28 cellular contexts compared by ENCODE assay signal in genomic region chr7:117381357-117381756, GRCh38. TPM values are rescaled to one million over a fixed set of nuclear protein-coding genes. Genes with fewer than 3 reads are reported as not detected.
DNase-seq lines count a peak whose midpoint lies in the region; ATAC-seq and TF ChIP-seq lines count a peak whose summit lies in the region.
"Had no signal": no experiment of that assay in that cellular context is flagged by ENCODE, and none has a peak within 500 bp of the region (broad histone marks: within the 10 kb centered on the region; RNA-seq: fewer than 3 reads in every experiment).

No MANE protein-coding gene starts in this region.

- no peak overlapping the region for H3K27ac Mint-ChIP-seq in activated CD8-positive, alpha-beta memory T cell treated with anti-CD3 and anti-CD28 coated beads, Interleukin-2, amount 10 ng/mL, durations not matched to agents 7 days and 5 days
- H3K27ac Mint-ChIP-seq: activated naive CD4-positive, alpha-beta T cell treated with anti-CD3 and anti-CD28 coated beads for 36 hours; activated T-cell treated with anti-CD3 and anti-CD28 coated beads, Interleukin-2, amount 50 U/mL, for 72 hours; CD8-positive, alpha-beta memory T cell; memory B cell; stimulated activated naive B cell treated with anti-CD40 and anti-IgM and Interleukin-4, amounts not matched to agents 10 μg/mL and 1 μg/mL and 100 μg/mL, for 72 hours had no signal

- peak; percentile 50 for ATAC-seq in GM18868 (IDR thresholded peaks at IDR 0.05; ENCODE audit: unreplicated experiment)
- no peak for ATAC-seq in activated CD8-positive, alpha-beta memory T cell treated with anti-CD3 and anti-CD28 coated beads, Interleukin-2, amount 10 ng/mL, durations not matched to agents 7 days and 5 days
- ATAC-seq: activated T-cell treated with anti-CD3 and anti-CD28 coated beads, Interleukin-2, amount 50 U/mL, for 72 hours; gastroesophageal sphincter; stimulated activated naive B cell treated with anti-CD40 and anti-IgM and Interleukin-4, amounts not matched to agents 10 μg/mL and 1 μg/mL and 100 μg/mL, for 72 hours had no signal

- no peaks in the 10 kb centered on the region for H3K27me3 Mint-ChIP-seq in activated CD8-positive, alpha-beta memory T cell treated with anti-CD3 and anti-CD28 coated beads, Interleukin-2, amount 10 ng/mL, durations not matched to agents 7 days and 5 days
- H3K27me3 Mint-ChIP-seq: CD8-positive, alpha-beta memory T cell; memory B cell; stimulated activated naive B cell treated with anti-CD40 and anti-IgM and Interleukin-4, amounts not matched to agents 10 μg/mL and 1 μg/mL and 100 μg/mL, for 72 hours had no signal

- no peak overlapping the region for H3K27ac ChIP-seq in AG04450 (ENCODE audit: low read depth, low read length)
- H3K27ac ChIP-seq in VCaP, result peak overlapping the region; percentile 95
- H3K27ac ChIP-seq: gastroesophageal sphincter, KMS-11, vagina had no signal

- H3K4me3 Mint-ChIP-seq in activated CD8-positive, alpha-beta memory T cell treated with anti-CD3 and anti-CD28 coated beads, Interleukin-2, amount 10 ng/mL, durations not matched to agents 7 days and 5 days, result no peak overlapping the region
- H3K4me3 Mint-ChIP-seq: activated naive CD4-positive, alpha-beta T cell treated with anti-CD3 and anti-CD28 coated beads for 36 hours; activated T-cell treated with anti-CD3 and anti-CD28 coated beads, Interleukin-2, amount 50 U/mL, for 72 hours; CD8-positive, alpha-beta memory T cell; memory B cell; stimulated activated naive B cell treated with anti-CD40 and anti-IgM and Interleukin-4, amounts not matched to agents 10 μg/mL and 1 μg/mL and 100 μg/mL, for 72 hours had no signal

- CTCF ChIA-PET in AG04450 (lab: Charles Lee), result no interaction called here
- CTCF ChIA-PET in activated CD8-positive, alpha-beta memory T cell treated with anti-CD3 and anti-CD28 coated beads, Interleukin-2, amount 10 ng/mL, durations not matched to agents 7 days and 5 days (lab: Charles Lee), result no interaction called here

- no peaks in the 10 kb centered on the region for H3K4me1 Mint-ChIP-seq in activated CD8-positive, alpha-beta memory T cell treated with anti-CD3 and anti-CD28 coated beads, Interleukin-2, amount 10 ng/mL, durations not matched to agents 7 days and 5 days
- H3K4me1 Mint-ChIP-seq: CD8-positive, alpha-beta memory T cell; memory B cell; stimulated activated naive B cell treated with anti-CD40 and anti-IgM and Interleukin-4, amounts not matched to agents 10 μg/mL and 1 μg/mL and 100 μg/mL, for 72 hours had no signal

- no peak for DNase-seq in AG04450 (ENCODE audit: low read depth, low spot score)
- DNase-seq in foreskin fibroblast, result no peak
- no peak for DNase-seq in activated CD8-positive, alpha-beta memory T cell treated with anti-CD3 and anti-CD28 coated beads, Interleukin-2, amount 10 ng/mL, durations not matched to agents 7 days and 5 days
- no peak for DNase-seq in AML-193 (lab: John Stamatoyannopoulos, UW)
- no peak for DNase-seq in inferior parietal cortex (ENCODE audit: extremely low spot score)
- DNase-seq: activated CD4-positive, alpha-beta T cell treated with anti-CD3 and anti-CD28 coated beads for 4 hours; activated naive CD4-positive, alpha-beta T cell treated with anti-CD3 and anti-CD28 coated beads for 36 hours; activated T-cell treated with anti-CD3 and anti-CD28 coated beads, Interleukin-2, amount 50 U/mL, for 72 hours; aorta; CD8-positive, alpha-beta memory T cell; central memory CD4-positive, alpha-beta T cell; DMS79; kidney glomerular epithelial cell; NCI-H187; NCI-H524 treated with DMSO at 0.1 percent for 48 hours; stimulated activated CD4-positive, alpha-beta T cell treated with anti-CD3 and anti-CD28 coated beads, Interleukin-2, amount 100 ng/mL, for 48 hours; stimulated activated naive B cell treated with anti-CD40 and anti-IgM and Interleukin-4, amounts not matched to agents 10 μg/mL and 1 μg/mL and 100 μg/mL, for 72 hours; SW 1271 had no signal

- no peaks in the 10 kb centered on the region for H3K36me3 Mint-ChIP-seq in activated CD8-positive, alpha-beta memory T cell treated with anti-CD3 and anti-CD28 coated beads, Interleukin-2, amount 10 ng/mL, durations not matched to agents 7 days and 5 days
- H3K36me3 Mint-ChIP-seq: CD8-positive, alpha-beta memory T cell; memory B cell; stimulated activated naive B cell treated with anti-CD40 and anti-IgM and Interleukin-4, amounts not matched to agents 10 μg/mL and 1 μg/mL and 100 μg/mL, for 72 hours had no signal

- H3K9me3 Mint-ChIP-seq in activated CD8-positive, alpha-beta memory T cell treated with anti-CD3 and anti-CD28 coated beads, Interleukin-2, amount 10 ng/mL, durations not matched to agents 7 days and 5 days (ENCODE audit: low read depth), result no peaks in the 10 kb centered on the region
- H3K9me3 Mint-ChIP-seq: activated naive CD4-positive, alpha-beta T cell treated with anti-CD3 and anti-CD28 coated beads for 36 hours; activated T-cell treated with anti-CD3 and anti-CD28 coated beads, Interleukin-2, amount 50 U/mL, for 72 hours; memory B cell; stimulated activated naive B cell treated with anti-CD40 and anti-IgM and Interleukin-4, amounts not matched to agents 10 μg/mL and 1 μg/mL and 100 μg/mL, for 72 hours had no signal

- no peaks in the 10 kb centered on the region for H3K27me3 ChIP-seq in AG04450 (ENCODE audit: control insufficient read depth, insufficient read depth, low read length)
- H3K27me3 ChIP-seq: gastroesophageal sphincter, vagina had no signal

- H3K4me3 ChIP-seq in AG04450 (ENCODE audit: low read depth, low read length) (no peak overlapping the region), foreskin fibroblast (ENCODE audit: low read depth in 1 of 2, low read length in 2 of 2) (no peak overlapping the region)
- H3K4me3 ChIP-seq: gastroesophageal sphincter, vagina had no signal

- 0 out of 2 replicates have a peak, but pooled peaks have one; percentile 19 for TF ChIP-seq CTCF in AG04450 (IDR thresholded peaks at IDR 0.05; ENCODE audit: low read depth, low read length)
- TF ChIP-seq CTCF in VCaP (conservative IDR thresholded peaks at IDR 0.05), result peak; percentile 25; the same call in 1 of the 2 replicates
- TF ChIP-seq CTCF in foreskin fibroblast (IDR thresholded peaks at IDR 0.05; ENCODE audit: low read depth, low read length), result peak; percentile 8

- no peaks in the 10 kb centered on the region for H3K9me3 ChIP-seq in AG04450 (ENCODE audit: control insufficient read depth, insufficient read depth, low read length)
- H3K9me3 ChIP-seq: gastroesophageal sphincter, vagina had no signal

- POLR2A ChIA-PET in AG04450 (lab: Yijun Ruan, JAX), result no interaction called here

RNA-seq across cellular contexts. Expression of gene ASZ1, which starts 45.9 kb away (rescaled TPM):
- 0.05 TPM in 1 of 2 replicates, not detected in the other for polyA plus RNA-seq in AG04450 (2011; rRNA removed)
- polyA minus RNA-seq in AG04450 (2011; rRNA and poly(A)+ RNA removed), result not detected in 2 replicates
- total RNA-seq in activated CD8-positive, alpha-beta memory T cell treated with anti-CD3 and anti-CD28 coated beads, Interleukin-2, amount 10 ng/mL, durations not matched to agents 7 days and 5 days, result not detected
- total RNA-seq: activated naive CD4-positive, alpha-beta T cell treated with anti-CD3 and anti-CD28 coated beads for 36 hours; activated T-cell treated with anti-CD3 and anti-CD28 coated beads, Interleukin-2, amount 50 U/mL, for 72 hours; aorta; CD8-positive, alpha-beta memory T cell; gastroesophageal sphincter; HT1080; myocyte; omental fat pad; temporal lobe; vagina had no signal
- polyA plus RNA-seq: aorta; CD8-positive, alpha-beta memory T cell had no signal

RNA-seq across cellular contexts. Expression of gene WNT2, which starts 58.5 kb away (rescaled TPM):
- 24.4 and 27.0 TPM in 2 replicates for polyA plus RNA-seq in AG04450 (2011; rRNA removed)
- polyA minus RNA-seq in AG04450 (2011; rRNA and poly(A)+ RNA removed), result 23.5 and 34.4 TPM in 2 replicates
- not detected for total RNA-seq in activated CD8-positive, alpha-beta memory T cell treated with anti-CD3 and anti-CD28 coated beads, Interleukin-2, amount 10 ng/mL, durations not matched to agents 7 days and 5 days
- total RNA-seq: activated naive CD4-positive, alpha-beta T cell treated with anti-CD3 and anti-CD28 coated beads for 36 hours; activated T-cell treated with anti-CD3 and anti-CD28 coated beads, Interleukin-2, amount 50 U/mL, for 72 hours; CD8-positive, alpha-beta memory T cell; HT1080; myocyte; vagina had no signal
- polyA plus RNA-seq: aorta; CD8-positive, alpha-beta memory T cell had no signal
